ENCODE assay signal across 8 cellular contexts in the genomic region with DNA sequence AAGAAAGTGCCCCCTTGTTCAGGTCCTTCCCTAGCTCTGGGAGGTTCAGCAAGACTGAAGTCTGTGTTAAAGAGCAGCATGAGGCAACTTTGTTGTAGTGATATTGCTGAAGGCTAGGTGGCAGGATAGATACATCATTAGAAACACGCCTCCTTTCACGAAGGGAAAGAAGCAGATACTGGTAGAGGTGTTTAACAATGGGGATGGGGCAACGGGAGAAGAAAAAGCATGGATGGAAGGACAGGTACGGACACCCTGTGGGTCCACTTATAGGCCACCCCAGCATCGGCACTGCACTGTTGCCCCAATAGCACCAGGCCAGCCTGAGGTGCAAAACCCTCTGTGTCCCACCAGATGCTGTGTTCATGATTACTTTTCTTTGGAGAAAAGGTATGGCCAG. TPM values are rescaled to one million over a fixed set of nuclear protein-coding genes. Genes with fewer than 3 reads are reported as not detected.
DNase-seq lines count a peak whose midpoint lies in the region; ATAC-seq and FAIRE-seq lines count a peak whose summit lies in the region.

No MANE protein-coding gene starts in this region.

- DNase-seq in DMS153 (lab: John Stamatoyannopoulos, UW): peak; percentile 85
- peak; percentile 45 to 76 for DNase-seq in HAP-1 (ENCODE audit: low spot score in 2 of 2)
- peak; percentile 85 to 92 for DNase-seq in NCI-H2081 (lab: John Stamatoyannopoulos, UW)
- peak; percentile 66 for DNase-seq in globus pallidus (ENCODE audit: low spot score)
- DNase-seq in pulmonary artery endothelial cell (ENCODE audit: low read depth, low spot score): peak; percentile 11
- DNase-seq in T1000 (lab: John Stamatoyannopoulos, UW): no peak

- H3K9me3 ChIP-seq in HAP-1: no peaks in the 10 kb centered on the region

- no peak for ATAC-seq in HG03108 (IDR thresholded peaks at IDR 0.05; ENCODE audit: unreplicated experiment)

- no peaks in the 10 kb centered on the region for H3K36me3 ChIP-seq in HAP-1 (replicated peaks)

- H3K27me3 ChIP-seq in HAP-1 (ENCODE audit: low read depth): no peaks in the 10 kb centered on the region

- peaks cover 45% of the 10 kb centered on the region for H3K4me1 ChIP-seq in HAP-1

- H3K4me3 ChIP-seq in HAP-1: no peak overlapping the region

- peak; percentile 50 for FAIRE-seq in TTC549 (lab: Jason Lieb, UNC)

- in situ Hi-C loops in HAP-1 (cut with MboI; ENCODE audit: low sequenced_read_pairs): no loop called here

RNA-seq across cellular contexts. Expression of gene IGFBP5, which starts 3.5 kb away (rescaled TPM):
- 0.20 and 0.49 TPM in 2 replicates for total RNA-seq in pulmonary artery endothelial cell
